Comparison of ENCODE assay signal across 7 cellular contexts in the genomic region with DNA sequence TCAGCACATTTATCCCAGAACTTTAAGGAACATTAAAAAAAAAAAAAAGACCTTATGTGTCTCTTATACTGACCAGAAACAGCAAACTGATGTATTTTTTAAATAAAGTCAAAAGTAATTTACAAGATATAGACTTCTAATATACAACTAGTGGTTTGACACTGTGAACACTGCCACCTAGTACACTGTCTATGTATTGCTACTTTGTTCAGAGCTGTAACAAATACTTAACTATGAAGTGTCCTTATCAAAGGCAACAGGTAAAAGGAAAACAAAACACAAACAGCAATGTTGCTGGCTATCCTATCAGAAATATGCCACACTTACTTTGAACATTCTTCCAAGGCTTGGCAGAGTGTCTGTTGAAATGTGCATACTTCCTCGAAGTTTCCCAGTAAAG.
DNase-seq lines count a peak whose midpoint lies in the region; ATAC-seq and TF ChIP-seq lines count a peak whose summit lies in the region.

No MANE protein-coding gene starts in this region.

- H3K4me3 ChIP-seq in GM06990 (replicated peaks; ENCODE audit: low read depth, low read length) (no peak overlapping the region), HCT116 (replicated peaks in 1 of 2; ENCODE audit: low read depth in 1 of 2, low read length in 2 of 2) (no peak overlapping the region), mucosa of descending colon (no peak overlapping the region)

- TF ChIP-seq RAD21 in HCT116 (IDR thresholded peaks at IDR 0.05; ENCODE audit: low read depth) = 0 out of 2 replicates have a peak, but pooled peaks have one; percentile 16

- in situ Hi-C loops in KBM-7 (cut with MboI; ENCODE audit: low pct_unique_long_range_greater_than_20kb, low sequenced_read_pairs) = no loop called here

- DNase-seq in GM06990 (ENCODE audit: extremely low read depth, insufficient read length) = no peak
- DNase-seq in HCT116 (ENCODE audit: low read depth, low spot score) = no peak
- DNase-seq in T-cell = no peak
- DNase-seq in mucosa of descending colon = no peak
- DNase-seq in activated gamma-delta T cell (lab: John Stamatoyannopoulos, UW) = no peak
- DNase-seq in GM20000 (ENCODE audit: low spot score) = no peak
- no peak for DNase-seq in KBM-7

- TF ChIP-seq CTCF in GM06990 (IDR thresholded peaks at IDR 0.05; ENCODE audit: insufficient read depth, low read length, poor library complexity, severe bottlenecking) (peak; percentile 52), HCT116 (IDR thresholded peaks at IDR 0.05 in 2 of 3, conservative IDR thresholded peaks at IDR 0.05 in 1 of 3; ENCODE audit: borderline replicate concordance in 1 of 3, insufficient read depth in 1 of 3, low read depth in 2 of 3, low read length in 2 of 3) (peak in 2 of 3 experiments; percentile 27 to 51; a peak in 3 of 6 replicates), mucosa of descending colon (IDR thresholded peaks at IDR 0.05) (no peak), GM20000 (IDR thresholded peaks at IDR 0.05; ENCODE audit: extremely low read depth, missing control alignments) (no peak)

- no peaks in the 10 kb centered on the region for H3K79me2 ChIP-seq in HCT116 (ENCODE audit: insufficient read depth, low read length)

- peaks cover 24% of the 10 kb centered on the region for H3K36me3 Mint-ChIP-seq in T-cell

- no peaks in the 10 kb centered on the region for H3K4me1 ChIP-seq in HCT116 (ENCODE audit: control insufficient read depth in 1 of 2, insufficient read depth in 2 of 2, low read length in 2 of 2)
- no peaks in the 10 kb centered on the region for H3K4me1 ChIP-seq in mucosa of descending colon (ENCODE audit: low read depth)

- H3K27me3 ChIP-seq in GM06990 (replicated peaks; ENCODE audit: control insufficient read depth, insufficient read depth, low read length) = no peaks in the 10 kb centered on the region
- no peaks in the 10 kb centered on the region for H3K27me3 ChIP-seq in HCT116 (ENCODE audit: insufficient read depth, low read length)

- ATAC-seq in HCT116 (peak; percentile 75), T-cell (replicated peaks in 1 of 4) (peak in 3 of 4 experiments; percentile 32 to 67 (median 49)), mucosa of descending colon (peak; percentile 37)

- RAD21 ChIA-PET in HCT116 (lab: Charles Lee; ENCODE audit: low non-redundant PET in 1 of 2, low total read pairs in 2 of 2, uncharacterized antibody in 2 of 2, unreplicated experiment in 2 of 2) = interaction anchor here in 1 of 2 experiments (0.7 kb wide), 1 partner anchor 100 kb away, joined by 3 read pairs; no protein-coding TSS in a partner anchor

- H4K20me1 ChIP-seq in HCT116 (ENCODE audit: insufficient read depth) = no peaks in the 10 kb centered on the region

- TF ChIP-seq POLR2A in HCT116 (IDR thresholded peaks at IDR 0.05; ENCODE audit: borderline replicate concordance, extremely low read depth, insufficient read depth, insufficient read length) = no peak

- H3K9ac ChIP-seq in HCT116 (ENCODE audit: low read length) = no peak overlapping the region

- peaks cover 0 to 14% of the 10 kb centered on the region in 2 donors for H3K27me3 Mint-ChIP-seq in T-cell

- H3K27ac ChIP-seq in HCT116 (ENCODE audit: low read depth, low read length) = no peak overlapping the region

- no peak overlapping the region for H2AFZ ChIP-seq in HCT116 (ENCODE audit: low read depth, low read length, poor library complexity, severe bottlenecking)

- no peaks in the 10 kb centered on the region for H3K9me2 ChIP-seq in HCT116 (ENCODE audit: insufficient read depth)

- CTCF ChIA-PET in HCT116 (lab: Charles Lee) = interaction anchor here (0.5 to 1.5 kb wide), 2 partner anchors 13 to 176 kb away, joined by 3 to 4 read pairs; partner anchors contain the start of gene VGLL1
- CTCF ChIA-PET in T-cell (lab: Charles Lee) = interaction anchor here (0.5 to 1.2 kb wide), 8 partner anchors 8 to 1197 kb away, joined by 3 to 5 read pairs (median 3); no protein-coding TSS in a partner anchor

- BruUV-seq in HCT116 (replicated peaks; lab: Mats Ljungman, UMichigan) = no TSS peak

- peaks cover 18 to 31% (median 30%) of the 10 kb centered on the region in 3 donors for H3K4me1 Mint-ChIP-seq in T-cell

- H3K9me3 ChIP-seq in HCT116 (ENCODE audit: control insufficient read depth in 1 of 2, insufficient read depth in 1 of 2, low read depth in 1 of 2, low read length in 2 of 2) = no peaks in the 10 kb centered on the region
- no peaks in the 10 kb centered on the region for H3K9me3 ChIP-seq in mucosa of descending colon

- H3K9me3 Mint-ChIP-seq in T-cell = no peaks in the 10 kb centered on the region

- intact Hi-C loops in HCT116 (cut with micrococcal nuclease) (no loop called here), mucosa of descending colon (cut with DNase I, micrococcal nuclease) (no loop called here)

- no peak overlapping the region for H3K27ac Mint-ChIP-seq in T-cell

- no peak overlapping the region for H3K4me2 ChIP-seq in HCT116 (ENCODE audit: low read length)

- POLR2A ChIA-PET in HCT116 (lab: Charles Lee) (no interaction called here), T-cell (lab: Charles Lee) (interaction anchor here (0.5 to 0.7 kb wide), 2 partner anchors 8 to 14 kb away, joined by 3 to 5 read pairs; no protein-coding TSS in a partner anchor)

- H3K36me3 ChIP-seq in GM06990 (ENCODE audit: control insufficient read depth, insufficient read depth, low read length) = no peaks in the 10 kb centered on the region
- H3K36me3 ChIP-seq in HCT116 (ENCODE audit: control insufficient read depth in 1 of 2, insufficient read depth in 2 of 2, low read length in 2 of 2) = no peaks in the 10 kb centered on the region
- no peaks in the 10 kb centered on the region for H3K36me3 ChIP-seq in mucosa of descending colon (ENCODE audit: low read depth)

- no peak overlapping the region for H3K4me3 Mint-ChIP-seq in T-cell

TF ChIP-seq in HCT116, 20 proteins besides CTCF, POLR2A, EP300 and RAD21:
- no peak for TF ChIP-seq JUND (IDR thresholded peaks at IDR 0.05)
- TF ChIP-seq POLR2AphosphoS5 (IDR thresholded peaks at IDR 0.05; ENCODE audit: low read depth, low read length) = no peak
TF ChIP-seq in HCT116: peak in this region for 0.

Comparison
In these comparisons a context has a peak if more than half of its experiments do, and no peak if none do; other contexts are left out.
1. CTCF ChIP-seq: peak in GM06990 (single experiment) and HCT116 (2 of 3); none in mucosa of descending colon (single experiment) and GM20000 (single experiment).
2. Peak in every context shown above with its lines, with median percentiles within 50 percentile points of each other: ATAC-seq.